18 cellular contexts compared by ENCODE assay signal in genomic region chr20:20827992-20828597, GRCh38.
"Had no signal": no experiment of that assay in that cellular context is flagged by ENCODE, and none has a peak within 500 bp of the region (broad histone marks: within the 10 kb centered on the region; RNA-seq: fewer than 3 reads in every experiment).

No MANE protein-coding gene starts in this region.

- H3K4me3 ChIP-seq: body of pancreas, esophagus muscularis mucosa, left lung, mucosa of descending colon, thyroid gland had no signal

- H3K27ac ChIP-seq: body of pancreas, esophagus muscularis mucosa, left lung, neutrophil, parathyroid adenoma, thyroid gland had no signal

- DNase-seq: activated CD4-positive, alpha-beta T cell treated with anti-CD3 and anti-CD28 coated beads, Interleukin-2, amount 10 ng/mL, durations not matched to agents 7 days and 5 days; activated CD8-positive, alpha-beta memory T cell treated with anti-CD3 and anti-CD28 coated beads, Interleukin-2, amount 50 U/mL, for 48 hours; activated gamma-delta T cell treated with Interleukin-2 at 50 U/mL for 16 hours; activated T-cell treated with anti-CD3 and anti-CD28 coated beads, Interleukin-2, amount 50 U/mL, for 72 hours; amygdala; body of pancreas; caudate nucleus; hypothalamus; kidney; left lung; mucosa of descending colon; naive thymus-derived CD8-positive, alpha-beta T cell; retina; stimulated activated CD4-positive, alpha-beta T cell treated with anti-CD3 and anti-CD28 coated beads, Interleukin-2, amount 100 ng/mL, for 48 hours; thyroid gland had no signal

- H3K4me1 ChIP-seq: parathyroid adenoma had no signal

- H3K36me3 ChIP-seq: esophagus muscularis mucosa, left lung, neutrophil, thyroid gland had no signal

- H3K27me3 ChIP-seq: body of pancreas, left lung, neutrophil, thyroid gland had no signal

- H3K9me3 ChIP-seq: body of pancreas, esophagus muscularis mucosa, mucosa of descending colon, neutrophil, thyroid gland had no signal
